In the genomic region with DNA sequence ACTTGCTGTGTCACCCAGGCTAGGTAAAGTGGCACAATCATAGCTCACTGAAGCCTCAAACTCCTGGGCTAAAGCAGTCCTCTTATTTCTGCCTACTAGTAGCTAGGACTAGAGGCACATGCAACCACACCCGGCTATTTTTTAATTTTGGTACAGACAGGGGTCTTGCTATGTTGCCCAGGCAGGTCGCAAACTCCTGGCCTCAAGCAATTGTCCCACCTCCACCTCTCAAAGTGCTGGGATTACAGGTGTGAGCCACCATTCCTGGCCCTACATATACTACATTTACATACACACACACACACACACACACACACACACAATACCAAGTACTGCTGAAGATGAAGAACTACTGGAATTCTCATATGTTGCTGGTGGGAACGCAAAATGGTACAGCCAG, we compare ENCODE assay signal across 34 cellular contexts. TPM values are rescaled to one million over a fixed set of nuclear protein-coding genes. Genes with fewer than 3 reads are reported as not detected.
A peak's percentile ranks its signal among the peaks of the same experiment; 100 is the strongest.
DNase-seq lines count a peak whose midpoint lies in the region; ATAC-seq and TF ChIP-seq lines count a peak whose summit lies in the region.
"Had no signal": no experiment of that assay in that cellular context is flagged by ENCODE, and none has a peak within 500 bp of the region (broad histone marks: within the 10 kb centered on the region; RNA-seq: fewer than 3 reads in every experiment).

No MANE protein-coding gene starts in this region.

- CTCF ChIA-PET in WTC11 (lab: Charles Lee): interaction anchor here (0.7 to 3.8 kb wide), 10 partner anchors 12 to 169 kb away, joined by 3 to 32 read pairs (median 4); no protein-coding TSS in a partner anchor

- H3K4me3 ChIP-seq in SJSA1 (no peak overlapping the region), HAP-1 (no peak overlapping the region)
- H3K4me3 ChIP-seq: A549; BLaER1; BLaER1 treated with 17β-estradiol and CSF1 and Interleukin-3, amounts not matched to agents 10 nM and 100 nM had no signal

- no peak for TF ChIP-seq CTCF in WTC11 (IDR thresholded peaks at IDR 0.05)

- DNase-seq in SJSA1 (ENCODE audit: low read depth in 1 of 2, low spot score in 2 of 2) (no peak), WTC11 (ENCODE audit: low spot score) (no peak), HAP-1 (ENCODE audit: low spot score in 2 of 2) (no peak), NCI-H345 treated with DMSO at 0.1 percent for 48 hours (lab: John Stamatoyannopoulos, UW; ENCODE audit: unreplicated experiment) (no peak)
- DNase-seq: 8988T; ACHN; AML-193; BE2C; C1 segment of cervical spinal cord; Caco-2; Calu3; CD4-positive, alpha-beta memory T cell; CD4-positive, alpha-beta T cell; CD4-positive, CD25-positive, alpha-beta regulatory T cell; CD8-positive, alpha-beta memory T cell; CD8-positive, alpha-beta T cell; COR-L47; DMS 273 treated with DMSO at 0.1 percent for 48 hours; DMS153; DMS53; DMS79; DMS79 treated with DMSO at 0.1 percent for 48 hours; DND-41; EL had no signal

- peaks cover 7% of the 10 kb centered on the region for H3K4me1 Mint-ChIP-seq in WTC11
- H3K4me1 Mint-ChIP-seq: B cell; CD14-positive monocyte; CD4-positive, alpha-beta memory T cell; CD4-positive, CD25-positive, alpha-beta regulatory T cell; CD8-positive, alpha-beta memory T cell had no signal

- H3K9me3 Mint-ChIP-seq in WTC11: no peaks in the 10 kb centered on the region
- H3K9me3 Mint-ChIP-seq: CD14-positive monocyte; CD4-positive, alpha-beta memory T cell; CD4-positive, alpha-beta T cell; CD4-positive, CD25-positive, alpha-beta regulatory T cell; CD8-positive, alpha-beta memory T cell; CD8-positive, alpha-beta T cell had no signal

- H3K36me3 Mint-ChIP-seq in WTC11: no peaks in the 10 kb centered on the region
- H3K36me3 Mint-ChIP-seq: CD14-positive monocyte; CD4-positive, alpha-beta memory T cell; CD4-positive, CD25-positive, alpha-beta regulatory T cell; CD8-positive, alpha-beta memory T cell; CD8-positive, alpha-beta T cell had no signal

- H3K4me3 Mint-ChIP-seq in WTC11: no peak overlapping the region
- H3K4me3 Mint-ChIP-seq: B cell; CD14-positive monocyte; CD4-positive, alpha-beta memory T cell; CD4-positive, alpha-beta T cell; CD4-positive, CD25-positive, alpha-beta regulatory T cell; CD8-positive, alpha-beta memory T cell; CD8-positive, alpha-beta T cell had no signal

- no peak for ATAC-seq in WTC11
- ATAC-seq: A549; CD8-positive, alpha-beta T cell had no signal

- no peaks in the 10 kb centered on the region for H3K27me3 Mint-ChIP-seq in WTC11 (ENCODE audit: low read depth)
- H3K27me3 Mint-ChIP-seq: B cell; CD4-positive, alpha-beta memory T cell; CD4-positive, CD25-positive, alpha-beta regulatory T cell; CD8-positive, alpha-beta memory T cell had no signal

- H3K4me1 ChIP-seq in SJSA1 (replicated peaks): peaks cover 32% of the 10 kb centered on the region
- peaks cover 14% of the 10 kb centered on the region for H3K4me1 ChIP-seq in HAP-1
- H3K4me1 ChIP-seq: A549, BE2C had no signal

- POLR2A ChIA-PET in WTC11 (lab: Charles Lee): no interaction called here

- no peaks in the 10 kb centered on the region for H3K9me3 ChIP-seq in SJSA1 (replicated peaks)
- no peaks in the 10 kb centered on the region for H3K9me3 ChIP-seq in HAP-1
- H3K9me3 ChIP-seq: A549; BE2C; BLaER1; BLaER1 treated with 17β-estradiol and CSF1 and Interleukin-3, amounts not matched to agents 10 nM and 100 nM; Caco-2 had no signal

- peak overlapping the region; percentile 37; the same call in 1 of the 2 replicates for H3K27ac Mint-ChIP-seq in WTC11
- H3K27ac Mint-ChIP-seq: B cell; CD14-positive monocyte; CD4-positive, alpha-beta memory T cell; CD4-positive, alpha-beta T cell; CD4-positive, CD25-positive, alpha-beta regulatory T cell; CD8-positive, alpha-beta memory T cell; CD8-positive, alpha-beta T cell had no signal

- in situ Hi-C loops in HAP-1 (cut with MboI; ENCODE audit: low sequenced_read_pairs): loop anchor here (25.0 kb wide), 1 partner anchor 681 kb away; no protein-coding TSS in a partner anchor

- peak overlapping the region; percentile 98 for H3K27ac ChIP-seq in SJSA1
- H3K27ac ChIP-seq: 22Rv1; A549; BLaER1; BLaER1 treated with 17β-estradiol and CSF1 and Interleukin-3, amounts not matched to agents 10 nM and 100 nM; C4-2B had no signal

- H3K36me3 ChIP-seq in SJSA1: no peaks in the 10 kb centered on the region
- no peaks in the 10 kb centered on the region for H3K36me3 ChIP-seq in HAP-1 (replicated peaks)
- H3K36me3 ChIP-seq: BE2C; BLaER1; BLaER1 treated with 17β-estradiol and CSF1 and Interleukin-3, amounts not matched to agents 10 nM and 100 nM had no signal

- H3K27me3 ChIP-seq in SJSA1 (replicated peaks) (no peaks in the 10 kb centered on the region), HAP-1 (ENCODE audit: low read depth) (no peaks in the 10 kb centered on the region)
- H3K27me3 ChIP-seq: BE2C; BLaER1; BLaER1 treated with 17β-estradiol and CSF1 and Interleukin-3, amounts not matched to agents 10 nM and 100 nM had no signal

TF ChIP-seq in WTC11, 78 proteins besides CTCF, POLR2A, EP300 and RAD21:
- TF ChIP-seq, protein P1, sequence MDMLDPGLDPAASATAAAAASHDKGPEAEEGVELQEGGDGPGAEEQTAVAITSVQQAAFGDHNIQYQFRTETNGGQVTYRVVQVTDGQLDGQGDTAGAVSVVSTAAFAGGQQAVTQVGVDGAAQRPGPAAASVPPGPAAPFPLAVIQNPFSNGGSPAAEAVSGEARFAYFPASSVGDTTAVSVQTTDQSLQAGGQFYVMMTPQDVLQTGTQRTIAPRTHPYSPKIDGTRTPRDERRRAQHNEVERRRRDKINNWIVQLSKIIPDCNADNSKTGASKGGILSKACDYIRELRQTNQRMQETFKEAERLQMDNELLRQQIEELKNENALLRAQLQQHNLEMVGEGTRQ (CRISPR knock-in tag; IDR thresholded peaks at IDR 0.05): no peak
- no peak for TF ChIP-seq ZNF317 (CRISPR knock-in tag; IDR thresholded peaks at IDR 0.05; ENCODE audit: borderline replicate concordance, low read depth)
- peak; percentile 91; the same call in 1 of the 2 replicates for TF ChIP-seq ZNF121 (CRISPR knock-in tag; IDR thresholded peaks at IDR 0.05)
- TF ChIP-seq, protein P2, sequence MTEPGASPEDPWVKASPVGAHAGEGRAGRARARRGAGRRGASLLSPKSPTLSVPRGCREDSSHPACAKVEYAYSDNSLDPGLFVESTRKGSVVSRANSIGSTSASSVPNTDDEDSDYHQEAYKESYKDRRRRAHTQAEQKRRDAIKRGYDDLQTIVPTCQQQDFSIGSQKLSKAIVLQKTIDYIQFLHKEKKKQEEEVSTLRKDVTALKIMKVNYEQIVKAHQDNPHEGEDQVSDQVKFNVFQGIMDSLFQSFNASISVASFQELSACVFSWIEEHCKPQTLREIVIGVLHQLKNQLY (CRISPR knock-in tag; IDR thresholded peaks at IDR 0.05): no peak

RNA-seq across cellular contexts. Expression of a gene that starts 26.9 kb away (rescaled TPM):
- total RNA-seq in SJSA1 (2014; rRNA removed; shearing (Covaris generic)): not detected in 2 replicates
- not detected in 3 replicates for total RNA-seq in WTC11 (2021)
- total RNA-seq: A172; A673; B cell; Caco-2; CD4-positive, alpha-beta memory T cell; CD4-positive, alpha-beta T cell; CD4-positive, CD25-positive, alpha-beta regulatory T cell; CD8-positive, alpha-beta memory T cell; CD8-positive, alpha-beta T cell; Daoy had no signal
